ENCODE assay signal across 1 cellular context in genomic region chr1:1963570-1963969, GRCh38.
TF ChIP-seq lines count a peak whose summit lies in the region.

No MANE protein-coding gene starts in this region.

TF ChIP-seq in HepG2, 621 proteins besides CTCF, POLR2A, EP300 and RAD21:
- TF ChIP-seq DNMT3B (CRISPR knock-in tag; conservative IDR thresholded peaks at IDR 0.05) (no peak), FOXA3 (CRISPR knock-in tag; IDR thresholded peaks at IDR 0.05) (peak; percentile 38; the same call in 1 of the 2 replicates), SALL1 (CRISPR knock-in tag; IDR thresholded peaks at IDR 0.05) (peak; percentile 17; the same call in 1 of the 2 replicates), ZNF263 (CRISPR knock-in tag; IDR thresholded peaks at IDR 0.05) (peak; percentile 96), HNF1B (CRISPR knock-in tag; IDR thresholded peaks at IDR 0.05) (peak; percentile 25; the same call in 1 of the 2 replicates), TBX3 (IDR thresholded peaks at IDR 0.05; ENCODE audit: borderline replicate concordance) (no peak), ZNF501 (CRISPR knock-in tag; IDR thresholded peaks at IDR 0.05) (no peak), HDAC2 (CRISPR knock-in tag; IDR thresholded peaks at IDR 0.05) (peak; percentile 46; the same call in 1 of the 2 replicates), SAP130 (CRISPR knock-in tag; IDR thresholded peaks at IDR 0.05; ENCODE audit: low read depth) (peak; percentile 61; the same call in 1 of the 2 replicates), FOXP1 (IDR thresholded peaks at IDR 0.05) (no peak), FOXP1 (CRISPR knock-in tag; IDR thresholded peaks at IDR 0.05) (peak; percentile 16; the same call in 1 of the 2 replicates), ETV5 (CRISPR knock-in tag; IDR thresholded peaks at IDR 0.05; ENCODE audit: borderline replicate concordance) (peak; percentile 42; the same call in 1 of the 2 replicates)
- TF ChIP-seq, protein P1, sequence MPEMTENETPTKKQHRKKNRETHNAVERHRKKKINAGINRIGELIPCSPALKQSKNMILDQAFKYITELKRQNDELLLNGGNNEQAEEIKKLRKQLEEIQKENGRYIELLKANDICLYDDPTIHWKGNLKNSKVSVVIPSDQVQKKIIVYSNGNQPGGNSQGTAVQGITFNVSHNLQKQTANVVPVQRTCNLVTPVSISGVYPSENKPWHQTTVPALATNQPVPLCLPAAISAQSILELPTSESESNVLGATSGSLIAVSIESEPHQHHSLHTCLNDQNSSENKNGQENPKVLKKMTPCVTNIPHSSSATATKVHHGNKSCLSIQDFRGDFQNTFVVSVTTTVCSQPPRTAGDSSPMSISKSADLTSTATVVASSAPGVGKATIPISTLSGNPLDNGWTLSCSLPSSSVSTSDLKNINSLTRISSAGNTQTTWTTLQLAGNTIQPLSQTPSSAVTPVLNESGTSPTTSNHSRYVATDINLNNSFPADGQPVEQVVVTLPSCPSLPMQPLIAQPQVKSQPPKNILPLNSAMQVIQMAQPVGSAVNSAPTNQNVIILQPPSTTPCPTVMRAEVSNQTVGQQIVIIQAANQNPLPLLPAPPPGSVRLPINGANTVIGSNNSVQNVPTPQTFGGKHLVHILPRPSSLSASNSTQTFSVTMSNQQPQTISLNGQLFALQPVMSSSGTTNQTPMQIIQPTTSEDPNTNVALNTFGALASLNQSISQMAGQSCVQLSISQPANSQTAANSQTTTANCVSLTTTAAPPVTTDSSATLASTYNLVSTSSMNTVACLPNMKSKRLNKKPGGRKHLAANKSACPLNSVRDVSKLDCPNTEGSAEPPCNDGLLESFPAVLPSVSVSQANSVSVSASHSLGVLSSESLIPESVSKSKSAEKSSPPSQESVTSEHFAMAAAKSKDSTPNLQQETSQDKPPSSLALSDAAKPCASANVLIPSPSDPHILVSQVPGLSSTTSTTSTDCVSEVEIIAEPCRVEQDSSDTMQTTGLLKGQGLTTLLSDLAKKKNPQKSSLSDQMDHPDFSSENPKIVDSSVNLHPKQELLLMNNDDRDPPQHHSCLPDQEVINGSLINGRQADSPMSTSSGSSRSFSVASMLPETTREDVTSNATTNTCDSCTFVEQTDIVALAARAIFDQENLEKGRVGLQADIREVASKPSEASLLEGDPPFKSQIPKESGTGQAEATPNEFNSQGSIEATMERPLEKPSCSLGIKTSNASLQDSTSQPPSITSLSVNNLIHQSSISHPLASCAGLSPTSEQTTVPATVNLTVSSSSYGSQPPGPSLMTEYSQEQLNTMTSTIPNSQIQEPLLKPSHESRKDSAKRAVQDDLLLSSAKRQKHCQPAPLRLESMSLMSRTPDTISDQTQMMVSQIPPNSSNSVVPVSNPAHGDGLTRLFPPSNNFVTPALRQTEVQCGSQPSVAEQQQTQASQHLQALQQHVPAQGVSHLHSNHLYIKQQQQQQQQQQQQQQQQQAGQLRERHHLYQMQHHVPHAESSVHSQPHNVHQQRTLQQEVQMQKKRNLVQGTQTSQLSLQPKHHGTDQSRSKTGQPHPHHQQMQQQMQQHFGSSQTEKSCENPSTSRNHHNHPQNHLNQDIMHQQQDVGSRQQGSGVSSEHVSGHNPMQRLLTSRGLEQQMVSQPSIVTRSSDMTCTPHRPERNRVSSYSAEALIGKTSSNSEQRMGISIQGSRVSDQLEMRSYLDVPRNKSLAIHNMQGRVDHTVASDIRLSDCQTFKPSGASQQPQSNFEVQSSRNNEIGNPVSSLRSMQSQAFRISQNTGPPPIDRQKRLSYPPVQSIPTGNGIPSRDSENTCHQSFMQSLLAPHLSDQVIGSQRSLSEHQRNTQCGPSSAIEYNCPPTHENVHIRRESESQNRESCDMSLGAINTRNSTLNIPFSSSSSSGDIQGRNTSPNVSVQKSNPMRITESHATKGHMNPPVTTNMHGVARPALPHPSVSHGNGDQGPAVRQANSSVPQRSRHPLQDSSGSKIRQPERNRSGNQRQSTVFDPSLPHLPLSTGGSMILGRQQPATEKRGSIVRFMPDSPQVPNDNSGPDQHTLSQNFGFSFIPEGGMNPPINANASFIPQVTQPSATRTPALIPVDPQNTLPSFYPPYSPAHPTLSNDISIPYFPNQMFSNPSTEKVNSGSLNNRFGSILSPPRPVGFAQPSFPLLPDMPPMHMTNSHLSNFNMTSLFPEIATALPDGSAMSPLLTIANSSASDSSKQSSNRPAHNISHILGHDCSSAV (CRISPR knock-in tag; IDR thresholded peaks at IDR 0.05; ENCODE audit: borderline replicate concordance): no peak
- TF ChIP-seq, protein P2, sequence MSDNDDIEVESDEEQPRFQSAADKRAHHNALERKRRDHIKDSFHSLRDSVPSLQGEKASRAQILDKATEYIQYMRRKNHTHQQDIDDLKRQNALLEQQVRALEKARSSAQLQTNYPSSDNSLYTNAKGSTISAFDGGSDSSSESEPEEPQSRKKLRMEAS (IDR thresholded peaks at IDR 0.05): 0 out of 2 replicates have a peak, but pooled peaks have one; percentile 17
- TF ChIP-seq, protein P3, sequence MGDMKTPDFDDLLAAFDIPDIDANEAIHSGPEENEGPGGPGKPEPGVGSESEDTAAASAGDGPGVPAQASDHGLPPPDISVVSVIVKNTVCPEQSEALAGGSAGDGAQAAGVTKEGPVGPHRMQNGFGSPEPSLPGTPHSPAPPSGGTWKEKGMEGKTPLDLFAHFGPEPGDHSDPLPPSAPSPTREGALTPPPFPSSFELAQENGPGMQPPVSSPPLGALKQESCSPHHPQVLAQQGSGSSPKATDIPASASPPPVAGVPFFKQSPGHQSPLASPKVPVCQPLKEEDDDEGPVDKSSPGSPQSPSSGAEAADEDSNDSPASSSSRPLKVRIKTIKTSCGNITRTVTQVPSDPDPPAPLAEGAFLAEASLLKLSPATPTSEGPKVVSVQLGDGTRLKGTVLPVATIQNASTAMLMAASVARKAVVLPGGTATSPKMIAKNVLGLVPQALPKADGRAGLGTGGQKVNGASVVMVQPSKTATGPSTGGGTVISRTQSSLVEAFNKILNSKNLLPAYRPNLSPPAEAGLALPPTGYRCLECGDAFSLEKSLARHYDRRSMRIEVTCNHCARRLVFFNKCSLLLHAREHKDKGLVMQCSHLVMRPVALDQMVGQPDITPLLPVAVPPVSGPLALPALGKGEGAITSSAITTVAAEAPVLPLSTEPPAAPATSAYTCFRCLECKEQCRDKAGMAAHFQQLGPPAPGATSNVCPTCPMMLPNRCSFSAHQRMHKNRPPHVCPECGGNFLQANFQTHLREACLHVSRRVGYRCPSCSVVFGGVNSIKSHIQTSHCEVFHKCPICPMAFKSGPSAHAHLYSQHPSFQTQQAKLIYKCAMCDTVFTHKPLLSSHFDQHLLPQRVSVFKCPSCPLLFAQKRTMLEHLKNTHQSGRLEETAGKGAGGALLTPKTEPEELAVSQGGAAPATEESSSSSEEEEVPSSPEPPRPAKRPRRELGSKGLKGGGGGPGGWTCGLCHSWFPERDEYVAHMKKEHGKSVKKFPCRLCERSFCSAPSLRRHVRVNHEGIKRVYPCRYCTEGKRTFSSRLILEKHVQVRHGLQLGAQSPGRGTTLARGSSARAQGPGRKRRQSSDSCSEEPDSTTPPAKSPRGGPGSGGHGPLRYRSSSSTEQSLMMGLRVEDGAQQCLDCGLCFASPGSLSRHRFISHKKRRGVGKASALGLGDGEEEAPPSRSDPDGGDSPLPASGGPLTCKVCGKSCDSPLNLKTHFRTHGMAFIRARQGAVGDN (CRISPR knock-in tag; IDR thresholded peaks at IDR 0.05): peak; percentile 32; the same call in 1 of the 2 replicates
